ENCODE assay signal across 8 cellular contexts in genomic region chr2:42827647-42828486, GRCh38. TPM values are rescaled to one million over a fixed set of nuclear protein-coding genes. Genes with fewer than 3 reads are reported as not detected.
DNase-seq lines count a peak whose midpoint lies in the region; ATAC-seq and TF ChIP-seq lines count a peak whose summit lies in the region.

No MANE protein-coding gene starts in this region.

- intact Hi-C loops in PC-9 (cut with micrococcal nuclease; ENCODE audit: unreplicated experiment): loop anchor here (1.0 to 2.0 kb wide), 4 partner anchors 119 to 781 kb away; no protein-coding TSS in a partner anchor

- DNase-seq in BJ (ENCODE audit: low read depth) (no peak), PC-9 (peak; percentile 73 to 84), fibroblast of gingiva (ENCODE audit: low read depth) (peak; percentile 73)
- peak; percentile 22 for DNase-seq in Jurkat, Clone E6-1 (ENCODE audit: low read depth, low spot score)
- DNase-seq in activated T-cell treated with anti-CD3 and anti-CD28 coated beads, Interleukin-2, amount 50 U/mL, for 48 hours: peak; percentile 90
- peak; percentile 47 to 87 (median 68) for DNase-seq in naive thymus-derived CD8-positive, alpha-beta T cell
- DNase-seq in stimulated activated CD8-positive, alpha-beta memory T cell treated with anti-CD3 and anti-CD28 coated beads, Interleukin-7, amount 100 ng/mL, for 4 hours (ENCODE audit: low read depth in 2 of 2): peak; percentile 43 to 59

- peaks cover 13 to 19% (median 16%) of the 10 kb centered on the region in 4 donors for H3K4me1 Mint-ChIP-seq in naive thymus-derived CD8-positive, alpha-beta T cell

- peak overlapping the region; percentile 54 to 85 (median 67) for H3K4me3 Mint-ChIP-seq in naive thymus-derived CD8-positive, alpha-beta T cell

- H2AFZ ChIP-seq in PC-9: 0 out of 2 replicates have a peak overlapping the region, but pooled peaks have one; percentile 46

- TF ChIP-seq CTCF in BJ (IDR thresholded peaks at IDR 0.05; ENCODE audit: insufficient read depth, low read depth, low read length) (peak; percentile 92), PC-9 (conservative IDR thresholded peaks at IDR 0.05) (peak; percentile 97)

- H3K4me2 ChIP-seq in PC-9: peak overlapping the region; percentile 81

- H3F3A ChIP-seq in PC-9 (ENCODE audit: insufficient read depth, low read depth): peaks cover 7% of the 10 kb centered on the region; the same call in 1 of the 2 replicates

- H4K20me1 ChIP-seq in PC-9 (ENCODE audit: insufficient read depth): no peaks in the 10 kb centered on the region

- no peaks in the 10 kb centered on the region for H3K36me3 Mint-ChIP-seq in naive thymus-derived CD8-positive, alpha-beta T cell

- H3K36me3 ChIP-seq in BJ (ENCODE audit: control insufficient read depth, insufficient read depth, low read length) (no peaks in the 10 kb centered on the region), PC-9 (ENCODE audit: low read depth) (no peaks in the 10 kb centered on the region)

- CTCF ChIA-PET in BJ (lab: Yijun Ruan, JAX): interaction anchor here (0.6 to 5.8 kb wide), 40 partner anchors 9 to 782 kb away, joined by 3 to 35 read pairs (median 5); partner anchors contain the start of gene ZFP36L2
- CTCF ChIA-PET in PC-9 (lab: Charles Lee): interaction anchor here (0.6 to 1.4 kb wide), 3 partner anchors 657 to 749 kb away, joined by 3 to 4 read pairs (median 4); no protein-coding TSS in a partner anchor

- H3K9me3 Mint-ChIP-seq in naive thymus-derived CD8-positive, alpha-beta T cell: no peaks in the 10 kb centered on the region

- no peak overlapping the region for H3K27ac ChIP-seq in PC-9

- H3K4me3 ChIP-seq in BJ (ENCODE audit: low read depth, low read length) (no peak overlapping the region), PC-9 (peak overlapping the region; percentile 46; the same call in 1 of the 2 replicates)
- H3K4me3 ChIP-seq in Jurkat, Clone E6-1 (ENCODE audit: low read length): no peak overlapping the region; the same call in 1 of the 2 replicates

- no peaks in the 10 kb centered on the region for H3K9me3 ChIP-seq in PC-9 (ENCODE audit: insufficient read depth, low read depth)

- POLR2A ChIA-PET in BJ (lab: Charles Lee) (no interaction called here), PC-9 (lab: Charles Lee; ENCODE audit: unreplicated experiment) (no interaction called here)
- POLR2A ChIA-PET in naive thymus-derived CD8-positive, alpha-beta T cell (lab: Charles Lee): interaction anchor here (1.7 kb wide), 1 partner anchor 17 kb away, joined by 7 read pairs; no protein-coding TSS in a partner anchor

- peak; percentile 78 for ATAC-seq in GM19372 (IDR thresholded peaks at IDR 0.05; ENCODE audit: low read depth, unreplicated experiment)
- peak; percentile 73 to 84 for ATAC-seq in naive thymus-derived CD8-positive, alpha-beta T cell

- no peaks in the 10 kb centered on the region for H3K79me2 ChIP-seq in PC-9 (ENCODE audit: low read depth)

- no TSS peak for BruUV-seq in PC-9 (replicated peaks; lab: Mats Ljungman, UMichigan)

- H3K27me3 Mint-ChIP-seq in naive thymus-derived CD8-positive, alpha-beta T cell: peaks cover 0 to 3% (median 1%) of the 10 kb centered on the region in 5 donors

- no peaks in the 10 kb centered on the region for H3K9me2 ChIP-seq in PC-9 (ENCODE audit: insufficient read depth)

- peak overlapping the region in 1 of 10 donors; percentile 40 for H3K27ac Mint-ChIP-seq in naive thymus-derived CD8-positive, alpha-beta T cell

- 0 out of 2 replicates have a peak, but pooled peaks cover 7% of the 10 kb centered on the region for H3K4me1 ChIP-seq in PC-9 (replicated peaks; ENCODE audit: insufficient read depth)

- H3K27me3 ChIP-seq in BJ (ENCODE audit: control insufficient read depth, insufficient read depth, low read length) (no peaks in the 10 kb centered on the region), PC-9 (ENCODE audit: insufficient read depth, low read depth) (no peaks in the 10 kb centered on the region)

RNA-seq across cellular contexts. Expression of gene HAAO, which starts 35.5 kb away (rescaled TPM):
- 0.31 and 0.54 TPM in 2 replicates for polyA plus RNA-seq in BJ (2011; rRNA removed)
- 0.62 TPM in 1 of 2 replicates, not detected in the other for polyA minus RNA-seq in BJ (2011; rRNA and poly(A)+ RNA removed)
- not detected for polyA plus RNA-seq in Jurkat, Clone E6-1 (2012; ENCODE audit: insufficient read depth, insufficient read length)
- total RNA-seq in PC-9 (2021): 0.73 TPM in 1 of 2 replicates, not detected in the other
- total RNA-seq in naive thymus-derived CD8-positive, alpha-beta T cell: under 1 TPM; 0.31 to 0.80 TPM
- under 1 TPM; 0.25 to 0.80 (median 0.47) TPM for polyA plus RNA-seq in naive thymus-derived CD8-positive, alpha-beta T cell
